In the genomic region with DNA sequence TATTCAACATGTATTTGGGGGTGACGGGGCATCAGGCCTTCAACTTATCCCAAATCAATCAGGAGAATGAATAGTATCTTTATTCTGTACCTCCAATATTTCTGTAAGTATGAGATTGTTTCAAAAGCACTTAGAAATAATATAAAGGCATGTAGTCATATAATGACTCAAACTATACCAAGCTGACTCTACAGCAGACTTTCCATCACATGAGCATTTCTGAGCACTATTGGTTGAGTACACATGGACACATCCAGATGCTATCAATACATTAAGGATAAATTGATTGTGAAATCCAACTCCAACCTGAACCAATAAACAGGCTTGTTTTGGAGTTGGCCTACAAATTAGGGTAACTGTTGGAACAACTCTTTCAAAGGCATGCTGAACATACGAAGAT, we compare ENCODE assay signal across 21 cellular contexts.
DNase-seq lines count a peak whose midpoint lies in the region; ATAC-seq, FAIRE-seq and TF ChIP-seq lines count a peak whose summit lies in the region.
"Had no signal": no experiment of that assay in that cellular context is flagged by ENCODE, and none has a peak within 500 bp of the region (broad histone marks: within the 10 kb centered on the region; RNA-seq: fewer than 3 reads in every experiment).

No MANE protein-coding gene starts in this region.

- no peak overlapping the region for H3K4me3 Mint-ChIP-seq in activated T-cell treated with anti-CD3 and anti-CD28 coated beads, Interleukin-2, amount 50 U/mL, for 72 hours
- no peak overlapping the region for H3K4me3 Mint-ChIP-seq in activated T-helper 17 cell treated with anti-CD3 and anti-CD28 coated beads, Interleukin-2, amount 50 U/mL, for 72 hours
- H3K4me3 Mint-ChIP-seq: CD4-positive, alpha-beta memory T cell; HFFc6 had no signal

- H3K9me3 Mint-ChIP-seq in activated T-cell treated with anti-CD3 and anti-CD28 coated beads, Interleukin-2, amount 50 U/mL, for 72 hours = peaks cover 17 to 20% of the 10 kb centered on the region in 2 donors
- H3K9me3 Mint-ChIP-seq in activated T-helper 17 cell treated with anti-CD3 and anti-CD28 coated beads, Interleukin-2, amount 50 U/mL, for 72 hours = peaks cover 8% of the 10 kb centered on the region

- no peak overlapping the region for H2AFZ ChIP-seq in HepG2 (ENCODE audit: low read length)

- H3K27me3 ChIP-seq in HepG2 (ENCODE audit: control insufficient read depth in 1 of 2, insufficient read depth in 2 of 2, low read length in 2 of 2) = peaks cover 0 to 14% of the 10 kb centered on the region in 2 experiments; a peak in 2 of 5 replicates
- no peaks in the 10 kb centered on the region for H3K27me3 ChIP-seq in right lobe of liver

- H3K9ac ChIP-seq in HepG2 (ENCODE audit: insufficient read depth, low read depth, low read length) = no peak overlapping the region

- CTCF ChIA-PET in HepG2 (lab: Yijun Ruan, JAX; ENCODE audit: low intra/inter-chr PET ratio, low total read pairs) = no interaction called here

- no peak for DNase-seq in activated T-cell treated with anti-CD3 and anti-CD28 coated beads, Interleukin-2, amount 50 U/mL, for 72 hours
- DNase-seq in activated T-cell treated with anti-CD3 and anti-CD28 coated beads for 4 hours (no peak), HepG2 (ENCODE audit: low spot score) (no peak), right lobe of liver (no peak), fibroblast of mammary gland (ENCODE audit: low read depth) (peak; percentile 2), NCI-H2171 (lab: John Stamatoyannopoulos, UW) (no peak)
- DNase-seq: C1 segment of cervical spinal cord; Calu3; CD4-positive, alpha-beta memory T cell; COR-L47; DMS53; DMS79 treated with DMSO at 0.1 percent for 48 hours; GF-D8; GOT3; HFFc6 had no signal

- TF ChIP-seq EP300 in HepG2 (IDR thresholded peaks at IDR 0.05; ENCODE audit: low read depth in 2 of 2, low read length in 2 of 2) (no peak), HepG2 (CRISPR knock-in tag; IDR thresholded peaks at IDR 0.05; ENCODE audit: borderline replicate concordance) (no peak)

- no peaks in the 10 kb centered on the region for H3K79me2 ChIP-seq in HepG2 (ENCODE audit: insufficient read depth, low read length)

- H3K4me1 ChIP-seq in HepG2 (ENCODE audit: insufficient read depth, low read length) (peaks cover 8% of the 10 kb centered on the region; the same call in 1 of the 2 replicates), right lobe of liver (peaks cover 0 to 13% (median 0%) of the 10 kb centered on the region in 4 donors)
- H3K4me1 ChIP-seq: HAP-1 had no signal

- no peak overlapping the region for H3K4me3 ChIP-seq in HepG2 (replicated peaks in 1 of 3; ENCODE audit: insufficient read depth in 1 of 3, low read depth in 2 of 3, low read length in 3 of 3)
- no peak overlapping the region for H3K4me3 ChIP-seq in right lobe of liver
- no peak overlapping the region for H3K4me3 ChIP-seq in fibroblast of mammary gland (ENCODE audit: control insufficient read depth, low read depth, low read length)
- H3K4me3 ChIP-seq: HAP-1 had no signal

- TF ChIP-seq POLR2A in HepG2 (IDR thresholded peaks at IDR 0.05; ENCODE audit: insufficient read depth in 1 of 2, low read depth in 2 of 2, low read length in 2 of 2) = no peak
- no peak for TF ChIP-seq POLR2A in right lobe of liver (IDR thresholded peaks at IDR 0.05)

- TF ChIP-seq CTCF in HepG2 (CRISPR knock-in tag; IDR thresholded peaks at IDR 0.05) (no peak), right lobe of liver (IDR thresholded peaks at IDR 0.05) (no peak), fibroblast of mammary gland (conservative IDR thresholded peaks at IDR 0.05; ENCODE audit: control insufficient read depth, insufficient read depth, low read depth, low read length) (no peak)

- peak; percentile 51 to 52 for ATAC-seq in activated T-cell treated with anti-CD3 and anti-CD28 coated beads, Interleukin-2, amount 50 U/mL, for 72 hours (replicated peaks in 1 of 2)
- no peak for ATAC-seq in HepG2
- ATAC-seq in right lobe of liver = no peak
- ATAC-seq in activated T-helper 17 cell treated with anti-CD3 and anti-CD28 coated beads, Interleukin-2, amount 50 U/mL, for 72 hours (replicated peaks) = peak; percentile 35
- ATAC-seq in HG02678 (IDR thresholded peaks at IDR 0.05; ENCODE audit: unreplicated experiment) = no peak

- in situ Hi-C loops in HepG2 (cut with HindIII; ENCODE audit: extremely low pct_ligation_motif_present, low pct_unique_long_range_greater_than_20kb) = no loop called here

- H3K9me3 ChIP-seq in HepG2 (ENCODE audit: low read length) (no peaks in the 10 kb centered on the region), right lobe of liver (no peaks in the 10 kb centered on the region)
- H3K9me3 ChIP-seq: HAP-1 had no signal

- no peaks in the 10 kb centered on the region for H3K27me3 Mint-ChIP-seq in activated T-cell treated with anti-CD3 and anti-CD28 coated beads, Interleukin-2, amount 50 U/mL, for 72 hours (ENCODE audit: low read depth)
- H3K27me3 Mint-ChIP-seq in activated T-helper 17 cell treated with anti-CD3 and anti-CD28 coated beads, Interleukin-2, amount 50 U/mL, for 72 hours = no peaks in the 10 kb centered on the region
- H3K27me3 Mint-ChIP-seq: CD4-positive, alpha-beta memory T cell had no signal

- intact Hi-C loops in HepG2 (cut with micrococcal nuclease; ENCODE audit: unreplicated experiment) = no loop called here
- intact Hi-C loops in right lobe of liver (cut with DNase I) = no loop called here

- peaks cover 59% of the 10 kb centered on the region for H3K4me1 Mint-ChIP-seq in activated T-cell treated with anti-CD3 and anti-CD28 coated beads, Interleukin-2, amount 50 U/mL, for 72 hours (ENCODE audit: low read depth)
- peaks cover 22% of the 10 kb centered on the region for H3K4me1 Mint-ChIP-seq in activated T-helper 17 cell treated with anti-CD3 and anti-CD28 coated beads, Interleukin-2, amount 50 U/mL, for 72 hours

- no peaks in the 10 kb centered on the region for H4K20me1 ChIP-seq in HepG2 (ENCODE audit: insufficient read depth, low read length)

- no peak for FAIRE-seq in HepG2 (lab: Jason Lieb, UNC)
- FAIRE-seq: GM12891, GM18507, H54 had no signal

- 27% methylated on average over 2 of the region's 2 CpGs for WGBS in HepG2 (ENCODE audit: low lambda C conversion rate)
- WGBS in right lobe of liver (ENCODE audit: insufficient coverage, low coverage, low lambda C conversion rate, missing lambda C conversion rate) = 74% methylated on average over 2 of the region's 2 CpGs

- no peak for TF ChIP-seq RAD21 in HepG2 (CRISPR knock-in tag; IDR thresholded peaks at IDR 0.05)

- H3K36me3 ChIP-seq in HepG2 (replicated peaks in 1 of 2; ENCODE audit: control insufficient read depth in 1 of 2, insufficient read depth in 2 of 2, low read length in 2 of 2) = no peaks in the 10 kb centered on the region
- no peaks in the 10 kb centered on the region for H3K36me3 ChIP-seq in right lobe of liver
- H3K36me3 ChIP-seq: HAP-1 had no signal

- POLR2A ChIA-PET in HepG2 (lab: Yijun Ruan, JAX) = no interaction called here

- H3K4me2 ChIP-seq in HepG2 (ENCODE audit: low read depth, low read length) = no peak overlapping the region

- BruUV-seq in HepG2 (replicated peaks; lab: Mats Ljungman, UMichigan) = no TSS peak

- H3K36me3 Mint-ChIP-seq in activated T-cell treated with anti-CD3 and anti-CD28 coated beads, Interleukin-2, amount 50 U/mL, for 72 hours (ENCODE audit: insufficient read depth in 2 of 2) = peaks cover 34 to 56% of the 10 kb centered on the region in 2 donors
- peaks cover 63% of the 10 kb centered on the region for H3K36me3 Mint-ChIP-seq in activated T-helper 17 cell treated with anti-CD3 and anti-CD28 coated beads, Interleukin-2, amount 50 U/mL, for 72 hours (ENCODE audit: low read depth)

- H3K27ac Mint-ChIP-seq in activated T-cell treated with anti-CD3 and anti-CD28 coated beads, Interleukin-2, amount 50 U/mL, for 72 hours = no peak overlapping the region
- H3K27ac Mint-ChIP-seq in activated T-helper 17 cell treated with anti-CD3 and anti-CD28 coated beads, Interleukin-2, amount 50 U/mL, for 72 hours = no peak overlapping the region
- H3K27ac Mint-ChIP-seq: CD4-positive, alpha-beta memory T cell; HFFc6 had no signal

- no peak overlapping the region for H3K27ac ChIP-seq in HepG2 (ENCODE audit: extremely low read length, insufficient read depth, low read length)
- H3K27ac ChIP-seq in right lobe of liver = no peak overlapping the region

TF ChIP-seq in HepG2, 621 proteins besides CTCF, POLR2A, EP300 and RAD21:
- TF ChIP-seq, protein P1, sequence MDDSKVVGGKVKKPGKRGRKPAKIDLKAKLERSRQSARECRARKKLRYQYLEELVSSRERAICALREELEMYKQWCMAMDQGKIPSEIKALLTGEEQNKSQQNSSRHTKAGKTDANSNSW (CRISPR knock-in tag; IDR thresholded peaks at IDR 0.05; ENCODE audit: borderline replicate concordance) = no peak
- peak; percentile 28; the same call in 1 of the 2 replicates for TF ChIP-seq CEBPB (IDR thresholded peaks at IDR 0.05; ENCODE audit: borderline replicate concordance, low read depth, low read length)

Comparison
In these comparisons a context has a peak if more than half of its experiments do, and no peak if none do; other contexts are left out.
1. ATAC-seq: peak in activated T-cell treated with anti-CD3 and anti-CD28 coated beads, Interleukin-2, amount 50 U/mL, for 72 hours (2 of 2) and activated T-helper 17 cell treated with anti-CD3 and anti-CD28 coated beads, Interleukin-2, amount 50 U/mL, for 72 hours (single experiment); none in HepG2 (single experiment), right lobe of liver (0 of 4) and HG02678 (single experiment).